In genomic region chr10:11170993-11171416, GRCh38 we compare ENCODE assay signal across 8 cellular contexts.
DNase-seq lines count a peak whose midpoint lies in the region; ATAC-seq and TF ChIP-seq lines count a peak whose summit lies in the region.

No MANE protein-coding gene starts in this region.

- intact Hi-C loops in activated CD4-positive, alpha-beta T cell treated with anti-CD3 and anti-CD28 coated beads for 36 hours (cut with DNase I, micrococcal nuclease), result loop anchor here (1.0 to 10.0 kb wide), 5 partner anchors 7 to 304 kb away; partner anchors contain the start of gene CELF2 (in 1 of the 2)

- DNase-seq in activated CD4-positive, alpha-beta T cell treated with anti-CD3 and anti-CD28 coated beads for 36 hours, result peak; percentile 80
- no peak for DNase-seq in activated CD4-positive, alpha-beta T cell treated with anti-CD3 and anti-CD28 coated beads for 1 hour
- peak; percentile 60 to 74 for DNase-seq in activated CD4-positive, alpha-beta T cell treated with anti-CD3 and anti-CD28 coated beads, Interleukin-2, amount 50 U/mL, for 48 hours
- peak; percentile 57 for DNase-seq in stimulated activated CD4-positive, alpha-beta T cell treated with anti-CD3 and anti-CD28 coated beads, Interleukin-4, amount 100 ng/mL, for 24 hours
- DNase-seq in iPS-NIHi7 (ENCODE audit: extremely low spot score), result no peak
- DNase-seq in GM23338 (ENCODE audit: low spot score), result no peak
- no peak for DNase-seq in hepatocyte (ENCODE audit: low spot score)

- CTCF ChIA-PET in activated CD4-positive, alpha-beta T cell treated with anti-CD3 and anti-CD28 coated beads for 36 hours (lab: Charles Lee), result interaction anchor here (1.5 kb wide), 1 partner anchor 34 kb away, joined by 5 read pairs; no protein-coding TSS in a partner anchor

- no peaks in the 10 kb centered on the region for H3K27me3 Mint-ChIP-seq in activated CD4-positive, alpha-beta T cell treated with anti-CD3 and anti-CD28 coated beads for 36 hours
- no peaks in the 10 kb centered on the region for H3K27me3 Mint-ChIP-seq in GM23338 (ENCODE audit: insufficient read depth, low read depth, poor library complexity)

- H3K27me3 ChIP-seq in GM23338 (ENCODE audit: insufficient read depth) (no peaks in the 10 kb centered on the region), hepatocyte (peaks cover 10% of the 10 kb centered on the region)

- no peaks in the 10 kb centered on the region for H3K9me3 ChIP-seq in hepatocyte (ENCODE audit: low read depth)

- H3K27ac ChIP-seq in GM23338 (ENCODE audit: low read depth), result no peak overlapping the region
- no peak overlapping the region for H3K27ac ChIP-seq in hepatocyte

- H3K4me2 ChIP-seq in GM23338, result no peak overlapping the region
- no peak overlapping the region for H3K4me2 ChIP-seq in hepatocyte

- POLR2A ChIA-PET in activated CD4-positive, alpha-beta T cell treated with anti-CD3 and anti-CD28 coated beads for 36 hours (lab: Charles Lee), result interaction anchor here (0.6 to 1.6 kb wide), 4 partner anchors 21 to 98 kb away, joined by 3 to 11 read pairs (median 3); no protein-coding TSS in a partner anchor

- no peak overlapping the region for H3K4me3 ChIP-seq in GM23338
- H3K4me3 ChIP-seq in hepatocyte, result no peak overlapping the region

- peak; percentile 49 for ATAC-seq in activated CD4-positive, alpha-beta T cell treated with anti-CD3 and anti-CD28 coated beads for 36 hours
- ATAC-seq in HG03066 (IDR thresholded peaks at IDR 0.05; ENCODE audit: low read depth, unreplicated experiment), result peak; percentile 43
- ATAC-seq in GM23338, result no peak

- H3K79me2 ChIP-seq in GM23338 (replicated peaks; ENCODE audit: insufficient read depth) (peaks cover 10% of the 10 kb centered on the region), hepatocyte (no peaks in the 10 kb centered on the region)

- TF ChIP-seq CTCF in GM23338 (conservative IDR thresholded peaks at IDR 0.05; ENCODE audit: low read depth in 2 of 2) (no peak), hepatocyte (IDR thresholded peaks at IDR 0.05; ENCODE audit: poor library complexity) (no peak)

- H2AFZ ChIP-seq in GM23338 (no peak overlapping the region), hepatocyte (no peak overlapping the region)

- peaks cover 25% of the 10 kb centered on the region for H3K4me1 ChIP-seq in GM23338 (ENCODE audit: insufficient read depth)
- no peaks in the 10 kb centered on the region for H3K4me1 ChIP-seq in hepatocyte (ENCODE audit: insufficient read depth)

- peaks cover 9% of the 10 kb centered on the region; the same call in 1 of the 2 replicates for H3K9me2 ChIP-seq in GM23338 (ENCODE audit: insufficient read depth)
- no peaks in the 10 kb centered on the region for H3K9me2 ChIP-seq in hepatocyte (replicated peaks; ENCODE audit: insufficient read depth)

- no peaks in the 10 kb centered on the region for H3F3A ChIP-seq in GM23338 (replicated peaks; ENCODE audit: low read depth)

- peaks cover 47% of the 10 kb centered on the region for H3K36me3 Mint-ChIP-seq in activated CD4-positive, alpha-beta T cell treated with anti-CD3 and anti-CD28 coated beads for 36 hours (ENCODE audit: low read depth)
- H3K36me3 Mint-ChIP-seq in GM23338 (ENCODE audit: low read depth), result no peaks in the 10 kb centered on the region

- H3K9me3 Mint-ChIP-seq in activated CD4-positive, alpha-beta T cell treated with anti-CD3 and anti-CD28 coated beads for 36 hours (ENCODE audit: low read depth), result no peaks in the 10 kb centered on the region
- no peaks in the 10 kb centered on the region for H3K9me3 Mint-ChIP-seq in GM23338

- H3K36me3 ChIP-seq in GM23338 (ENCODE audit: insufficient read depth) (no peaks in the 10 kb centered on the region), hepatocyte (replicated peaks; ENCODE audit: insufficient read depth, low read depth) (no peaks in the 10 kb centered on the region)

- H4K20me1 ChIP-seq in GM23338 (replicated peaks; ENCODE audit: insufficient read depth), result no peaks in the 10 kb centered on the region
- no peaks in the 10 kb centered on the region for H4K20me1 ChIP-seq in hepatocyte (ENCODE audit: insufficient read depth, poor library complexity, severe bottlenecking)

- H3K4me1 Mint-ChIP-seq in activated CD4-positive, alpha-beta T cell treated with anti-CD3 and anti-CD28 coated beads for 36 hours, result peaks cover 39% of the 10 kb centered on the region
- H3K4me1 Mint-ChIP-seq in GM23338, result peaks cover 16% of the 10 kb centered on the region

- no peak overlapping the region for H3K4me3 Mint-ChIP-seq in activated CD4-positive, alpha-beta T cell treated with anti-CD3 and anti-CD28 coated beads for 36 hours
- H3K4me3 Mint-ChIP-seq in GM23338, result no peak overlapping the region

- WGBS in hepatocyte (ENCODE audit: low lambda C conversion rate, missing lambda C conversion rate), result 90% methylated on average over 5 of the region's 5 CpGs

- no peak overlapping the region for H3K27ac Mint-ChIP-seq in activated CD4-positive, alpha-beta T cell treated with anti-CD3 and anti-CD28 coated beads for 36 hours
- H3K27ac Mint-ChIP-seq in GM23338, result no peak overlapping the region

TF ChIP-seq in GM23338, 12 proteins besides CTCF, POLR2A, EP300 and RAD21 (continues in another document):
- TF ChIP-seq ZNF331 (CRISPR knock-in tag; IDR thresholded peaks at IDR 0.05; ENCODE audit: low read depth), result no peak
- TF ChIP-seq EZH2phosphoT487 (IDR thresholded peaks at IDR 0.05; ENCODE audit: unreplicated experiment), result no peak
- no peak for TF ChIP-seq CREB1 (CRISPR knock-in tag; IDR thresholded peaks at IDR 0.05; ENCODE audit: low read depth)
- no peak for TF ChIP-seq ZNF462 (CRISPR knock-in tag; IDR thresholded peaks at IDR 0.05)
- TF ChIP-seq ETS1 (IDR thresholded peaks at IDR 0.05), result no peak
- no peak for TF ChIP-seq NANOG (IDR thresholded peaks at IDR 0.05; ENCODE audit: borderline replicate concordance)
- TF ChIP-seq EZH2 (IDR thresholded peaks at IDR 0.05; ENCODE audit: low read depth, unreplicated experiment), result no peak
- TF ChIP-seq ZNF114 (CRISPR knock-in tag; IDR thresholded peaks at IDR 0.05), result no peak

Comparison
In these comparisons a context has a peak if more than half of its experiments do, and no peak if none do; other contexts are left out.
1. DNase-seq: peak in activated CD4-positive, alpha-beta T cell treated with anti-CD3 and anti-CD28 coated beads for 36 hours (single experiment), activated CD4-positive, alpha-beta T cell treated with anti-CD3 and anti-CD28 coated beads, Interleukin-2, amount 50 U/mL, for 48 hours (2 of 2) and stimulated activated CD4-positive, alpha-beta T cell treated with anti-CD3 and anti-CD28 coated beads, Interleukin-4, amount 100 ng/mL, for 24 hours (single experiment); none in activated CD4-positive, alpha-beta T cell treated with anti-CD3 and anti-CD28 coated beads for 1 hour (single experiment), iPS-NIHi7 (single experiment), GM23338 (single experiment) and hepatocyte (single experiment).